ENCODE assay signal across 20 cellular contexts in genomic region chr3:186984064-186984463, GRCh38. TPM values are rescaled to one million over a fixed set of nuclear protein-coding genes. Genes with fewer than 3 reads are reported as not detected.
DNase-seq lines count a peak whose midpoint lies in the region; ATAC-seq and TF ChIP-seq lines count a peak whose summit lies in the region.
"Had no signal": no experiment of that assay in that cellular context is flagged by ENCODE, and none has a peak within 500 bp of the region (broad histone marks: within the 10 kb centered on the region; RNA-seq: fewer than 3 reads in every experiment).

No MANE protein-coding gene starts in this region.

- H3K4me3 ChIP-seq in cardiac muscle cell (no peak overlapping the region), thyroid gland (replicated peaks in 1 of 3) (no peak overlapping the region)
- H3K4me3 ChIP-seq: body of pancreas, colonic mucosa, neural progenitor cell had no signal

- H3K9me3 Mint-ChIP-seq in WTC11 (no peaks in the 10 kb centered on the region), natural killer cell (no peaks in the 10 kb centered on the region)
- H3K9me3 Mint-ChIP-seq: activated T-cell treated with anti-CD3 and anti-CD28 coated beads, Interleukin-2, amount 50 U/mL, for 72 hours; mesothelial cell of epicardium; neural progenitor cell had no signal

- H3K4me1 ChIP-seq in cardiac muscle cell (ENCODE audit: low read depth) (peaks cover 32% of the 10 kb centered on the region), thyroid gland (peaks cover 29 to 46% of the 10 kb centered on the region in 2 donors)
- H3K4me1 ChIP-seq: body of pancreas, neural progenitor cell had no signal

- H3K27ac ChIP-seq in cardiac muscle cell, result peak overlapping the region; percentile 56
- H3K27ac ChIP-seq in thyroid gland, result peak overlapping the region in 2 of 3 donors; percentile 22 to 34
- H3K27ac ChIP-seq: body of pancreas, colonic mucosa, neural progenitor cell had no signal

- intact Hi-C loops in cardiac septum (cut with DNase I), result no loop called here
- intact Hi-C loops in natural killer cell (cut with micrococcal nuclease), result no loop called here
- intact Hi-C loops in thyroid gland (cut with DNase I), result no loop called here

- CTCF ChIA-PET in WTC11 (lab: Charles Lee), result interaction anchor here (0.6 kb wide), 1 partner anchor 9 kb away, joined by 4 read pairs; no protein-coding TSS in a partner anchor

- POLR2A ChIA-PET in WTC11 (lab: Charles Lee), result no interaction called here

- H3K27ac Mint-ChIP-seq in WTC11, result peak overlapping the region; percentile 47; the same call in 1 of the 2 replicates
- peak overlapping the region; percentile 2 to 6 for H3K27ac Mint-ChIP-seq in natural killer cell
- H3K27ac Mint-ChIP-seq: activated T-cell treated with anti-CD3 and anti-CD28 coated beads, Interleukin-2, amount 50 U/mL, for 72 hours; mesothelial cell of epicardium; neural progenitor cell had no signal

- H3K27me3 ChIP-seq in cardiac muscle cell (no peaks in the 10 kb centered on the region), thyroid gland (no peaks in the 10 kb centered on the region)
- H3K27me3 ChIP-seq: body of pancreas, colonic mucosa, neural progenitor cell had no signal

- TF ChIP-seq POLR2A in thyroid gland (IDR thresholded peaks at IDR 0.05), result no peak

- ATAC-seq in WTC11 (no peak), natural killer cell (no peak)
- ATAC-seq: activated naive CD4-positive, alpha-beta T cell treated with anti-CD3 and anti-CD28 coated beads, Interleukin-2, amount 50 U/mL, for 72 hours; activated T-cell treated with anti-CD3 and anti-CD28 coated beads, Interleukin-2, amount 50 U/mL, for 72 hours; body of pancreas had no signal

- H3K9me3 ChIP-seq in cardiac muscle cell (ENCODE audit: low read depth) (no peaks in the 10 kb centered on the region), thyroid gland (no peaks in the 10 kb centered on the region)
- H3K9me3 ChIP-seq: body of pancreas, colonic mucosa had no signal

- peaks cover 13% of the 10 kb centered on the region for H3K36me3 ChIP-seq in cardiac muscle cell
- no peaks in the 10 kb centered on the region for H3K36me3 ChIP-seq in thyroid gland
- H3K36me3 ChIP-seq: colonic mucosa, neural progenitor cell had no signal

- no peaks in the 10 kb centered on the region; the same call in 1 of the 2 replicates for H3K27me3 Mint-ChIP-seq in WTC11 (ENCODE audit: low read depth)
- H3K27me3 Mint-ChIP-seq in natural killer cell (ENCODE audit: low read depth in 2 of 2), result no peaks in the 10 kb centered on the region

- H3K36me3 Mint-ChIP-seq in WTC11 (peaks cover 43% of the 10 kb centered on the region), natural killer cell (no peaks in the 10 kb centered on the region)

- H3K4me3 Mint-ChIP-seq in WTC11 (no peak overlapping the region), natural killer cell (no peak overlapping the region)
- H3K4me3 Mint-ChIP-seq: activated T-cell treated with anti-CD3 and anti-CD28 coated beads, Interleukin-2, amount 50 U/mL, for 72 hours; CD14-positive monocyte; mesothelial cell of epicardium; neural progenitor cell had no signal

- DNase-seq in cardiac muscle cell (ENCODE audit: low read depth in 1 of 2, low spot score in 1 of 2) (no peak), cardiac septum (ENCODE audit: low spot score) (no peak), WTC11 (ENCODE audit: low spot score) (no peak), natural killer cell (no peak), thyroid gland (no peak), NCI-H1436 (lab: John Stamatoyannopoulos, UW) (no peak), cortex of kidney (lab: John Stamatoyannopoulos, UW) (no peak), kidney tubule cell (ENCODE audit: low spot score) (no peak)
- DNase-seq: activated T-cell treated with anti-CD3 and anti-CD28 coated beads, Interleukin-2, amount 50 U/mL, for 72 hours; body of pancreas; colonic mucosa; left colon; NCI-H226; NCI-H82; SHP77 treated with DMSO at 0.1 percent for 48 hours; stimulated activated CD4-positive, alpha-beta T cell treated with anti-CD3 and anti-CD28 coated beads, Interleukin-4, amount 100 ng/mL, for 1 hour had no signal

- 95% methylated on average over 6 of the region's 6 CpGs for WGBS in thyroid gland, 2 donors

- H3K4me1 Mint-ChIP-seq in WTC11, result peaks cover 41% of the 10 kb centered on the region
- H3K4me1 Mint-ChIP-seq in natural killer cell, result peaks cover 53 to 70% of the 10 kb centered on the region in 2 donors
- H3K4me1 Mint-ChIP-seq: neural progenitor cell had no signal

- TF ChIP-seq CTCF in cardiac muscle cell (IDR thresholded peaks at IDR 0.05; ENCODE audit: low read depth, low read length), result no peak
- TF ChIP-seq CTCF in WTC11 (IDR thresholded peaks at IDR 0.05), result no peak
- no peak for TF ChIP-seq CTCF in natural killer cell (IDR thresholded peaks at IDR 0.05)
- no peak for TF ChIP-seq CTCF in thyroid gland (IDR thresholded peaks at IDR 0.05)

TF ChIP-seq in WTC11, 78 proteins besides CTCF, POLR2A, EP300 and RAD21:
- TF ChIP-seq SMAD4 (CRISPR knock-in tag; IDR thresholded peaks at IDR 0.05) (no peak), IRF2 (CRISPR knock-in tag; IDR thresholded peaks at IDR 0.05; ENCODE audit: borderline replicate concordance, low read depth) (no peak), EMX1 (CRISPR knock-in tag; IDR thresholded peaks at IDR 0.05) (no peak), TCF7 (CRISPR knock-in tag; IDR thresholded peaks at IDR 0.05; ENCODE audit: low read depth) (no peak), NR3C1 (CRISPR knock-in tag; conservative IDR thresholded peaks at IDR 0.05; ENCODE audit: low read depth) (no peak), MYBL2 (CRISPR knock-in tag; IDR thresholded peaks at IDR 0.05) (no peak), OVOL2 (CRISPR knock-in tag; IDR thresholded peaks at IDR 0.05; ENCODE audit: borderline replicate concordance) (no peak), ZNF512 (CRISPR knock-in tag; IDR thresholded peaks at IDR 0.05; ENCODE audit: borderline replicate concordance) (no peak)

RNA-seq across cellular contexts. Expression of gene ST6GAL1, which starts 53.7 kb away (rescaled TPM):
- total RNA-seq in cardiac muscle cell, result 70.1 and 123 TPM in 2 replicates
- 62.9 and 64.3 TPM in 2 replicates for polyA plus RNA-seq in cardiac muscle cell
- total RNA-seq in cardiac septum, result 61.8 TPM
- total RNA-seq in WTC11 (2021), result 82.5 to 87.5 TPM (median 83.4 TPM) in 3 replicates
- 100 to 1,000 TPM; 121 to 182 (median 146) TPM for total RNA-seq in natural killer cell
- total RNA-seq in thyroid gland, result 100 to 1,000 TPM in 2 of 4 donors, 10 to 100 TPM in 2; 74.8 to 189 (median 113) TPM
